3 cellular contexts compared by ENCODE assay signal in the genomic region with DNA sequence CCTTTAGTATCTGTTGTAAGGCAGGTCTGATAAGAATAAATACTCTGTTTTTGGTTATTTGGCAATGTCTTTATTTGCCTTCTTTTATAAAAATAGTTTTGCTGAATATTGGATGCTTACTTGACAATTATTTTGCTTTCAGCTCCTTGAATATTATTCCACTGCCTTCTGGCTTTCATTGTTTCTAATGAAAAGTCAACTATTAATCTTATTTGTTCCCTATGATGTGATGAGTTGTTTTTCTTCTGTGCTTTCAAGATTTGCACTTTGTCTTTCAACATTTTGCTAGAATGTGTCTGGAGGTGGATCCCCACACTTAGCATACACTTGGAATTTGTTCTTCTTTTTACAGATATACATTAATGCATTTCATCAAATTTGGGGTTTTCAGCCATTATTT.
A peak's percentile ranks its signal among the peaks of the same experiment; 100 is the strongest.
TF ChIP-seq lines count a peak whose summit lies in the region.

No MANE protein-coding gene starts in this region.

TF ChIP-seq in HepG2, 621 proteins besides CTCF, POLR2A, EP300 and RAD21:
- no peak for TF ChIP-seq REL (CRISPR knock-in tag; conservative IDR thresholded peaks at IDR 0.05)
- TF ChIP-seq KAT2B (IDR thresholded peaks at IDR 0.05; ENCODE audit: borderline replicate concordance, low read depth, low read length), result no peak
- no peak for TF ChIP-seq SOX13 (IDR thresholded peaks at IDR 0.05)
- TF ChIP-seq SOX13 (CRISPR knock-in tag; conservative IDR thresholded peaks at IDR 0.05 in 1 of 2, IDR thresholded peaks at IDR 0.05 in 1 of 2), result no peak
- TF ChIP-seq ZNF75D (CRISPR knock-in tag; IDR thresholded peaks at IDR 0.05; ENCODE audit: borderline replicate concordance), result no peak
- TF ChIP-seq MATR3 (CRISPR knock-in tag; IDR thresholded peaks at IDR 0.05), result no peak
- TF ChIP-seq MIER3 (CRISPR knock-in tag; IDR thresholded peaks at IDR 0.05; ENCODE audit: borderline replicate concordance), result no peak
- 0 out of 2 replicates have a peak, but pooled peaks have one; percentile 34 for TF ChIP-seq ZNF317 (CRISPR knock-in tag; IDR thresholded peaks at IDR 0.05)

TF ChIP-seq in HCT116, 20 proteins besides CTCF, POLR2A, EP300 and RAD21:
- TF ChIP-seq, protein P1, sequence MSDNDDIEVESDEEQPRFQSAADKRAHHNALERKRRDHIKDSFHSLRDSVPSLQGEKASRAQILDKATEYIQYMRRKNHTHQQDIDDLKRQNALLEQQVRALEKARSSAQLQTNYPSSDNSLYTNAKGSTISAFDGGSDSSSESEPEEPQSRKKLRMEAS (IDR thresholded peaks at IDR 0.05), result no peak
- TF ChIP-seq ZNF274 (IDR thresholded peaks at IDR 0.05; ENCODE audit: low read depth, low read length), result no peak
- TF ChIP-seq ZFX (IDR thresholded peaks at IDR 0.05), result no peak
- no peak for TF ChIP-seq YY1 (IDR thresholded peaks at IDR 0.05; ENCODE audit: extremely low read depth, insufficient replicate concordance, low read depth, low read length)
- peak; percentile 59; the same call in 1 of the 2 replicates for TF ChIP-seq CBX3 (IDR thresholded peaks at IDR 0.05; ENCODE audit: low read depth)
- TF ChIP-seq EGR1 (IDR thresholded peaks at IDR 0.05; ENCODE audit: low read depth), result no peak
- TF ChIP-seq FOSL1 (IDR thresholded peaks at IDR 0.05; ENCODE audit: low read depth), result no peak

TF ChIP-seq in WTC11, 78 proteins besides CTCF, POLR2A, EP300 and RAD21:
- TF ChIP-seq ZNF317 (CRISPR knock-in tag; IDR thresholded peaks at IDR 0.05; ENCODE audit: borderline replicate concordance, low read depth), result peak; percentile 92
- TF ChIP-seq, protein P2, sequence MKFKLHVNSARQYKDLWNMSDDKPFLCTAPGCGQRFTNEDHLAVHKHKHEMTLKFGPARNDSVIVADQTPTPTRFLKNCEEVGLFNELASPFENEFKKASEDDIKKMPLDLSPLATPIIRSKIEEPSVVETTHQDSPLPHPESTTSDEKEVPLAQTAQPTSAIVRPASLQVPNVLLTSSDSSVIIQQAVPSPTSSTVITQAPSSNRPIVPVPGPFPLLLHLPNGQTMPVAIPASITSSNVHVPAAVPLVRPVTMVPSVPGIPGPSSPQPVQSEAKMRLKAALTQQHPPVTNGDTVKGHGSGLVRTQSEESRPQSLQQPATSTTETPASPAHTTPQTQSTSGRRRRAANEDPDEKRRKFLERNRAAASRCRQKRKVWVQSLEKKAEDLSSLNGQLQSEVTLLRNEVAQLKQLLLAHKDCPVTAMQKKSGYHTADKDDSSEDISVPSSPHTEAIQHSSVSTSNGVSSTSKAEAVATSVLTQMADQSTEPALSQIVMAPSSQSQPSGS (CRISPR knock-in tag; IDR thresholded peaks at IDR 0.05; ENCODE audit: borderline replicate concordance, low read depth), result no peak
